Comparison of ENCODE assay signal across 16 cellular contexts in genomic region chr5:62093411-62093810, GRCh38.
DNase-seq lines count a peak whose midpoint lies in the region; ATAC-seq, FAIRE-seq and TF ChIP-seq lines count a peak whose summit lies in the region.
"Had no signal": no experiment of that assay in that cellular context is flagged by ENCODE, and none has a peak within 500 bp of the region (broad histone marks: within the 10 kb centered on the region; RNA-seq: fewer than 3 reads in every experiment).

No MANE protein-coding gene starts in this region.

- no peak for TF ChIP-seq RAD21 in A549 (conservative IDR thresholded peaks at IDR 0.05 in 1 of 2, IDR thresholded peaks at IDR 0.05 in 1 of 2)

- no peak for ATAC-seq in A549
- no peak for ATAC-seq in activated B cell treated with CpG ODN at 0.5 μM for 24 hours (ENCODE audit: low read depth)
- no peak for ATAC-seq in HG02884 (IDR thresholded peaks at IDR 0.05; ENCODE audit: unreplicated experiment)
- ATAC-seq in GM18868 (IDR thresholded peaks at IDR 0.05; ENCODE audit: unreplicated experiment): no peak
- ATAC-seq: CD8-positive, alpha-beta T cell; stimulated activated naive CD8-positive, alpha-beta T cell treated with anti-CD3 and anti-CD28 coated beads, Interleukin-15, amount 100 ng/mL, for 72 hours had no signal

- H2BK120ac ChIP-seq in mesenchymal stem cell (ENCODE audit: low read depth, low read length): no peak overlapping the region

- no peak for TF ChIP-seq EP300 in A549 (IDR thresholded peaks at IDR 0.05)

- H3K4me2 ChIP-seq in A549 (peak overlapping the region; percentile 74), mesenchymal stem cell (ENCODE audit: low read length, poor library complexity, severe bottlenecking) (no peak overlapping the region)

- no peaks in the 10 kb centered on the region for H3K36me3 Mint-ChIP-seq in activated B cell treated with CpG ODN at 0.5 μM for 24 hours (ENCODE audit: low read depth)
- H3K36me3 Mint-ChIP-seq: CD8-positive, alpha-beta T cell; naive B cell had no signal

- 2% methylated on average over 2 of the region's 2 CpGs for WGBS in A549 (ENCODE audit: missing lambda C conversion rate)
- WGBS in mesenchymal stem cell: no CpG with 5 or more reads among the region's 2 CpGs

- H2AFZ ChIP-seq in mesenchymal stem cell (ENCODE audit: low read depth, low read length): no peak overlapping the region

- H3K4me3 Mint-ChIP-seq in activated B cell treated with CpG ODN at 0.5 μM for 24 hours: peak overlapping the region; percentile 52
- H3K4me3 Mint-ChIP-seq: CD8-positive, alpha-beta T cell had no signal

- CTCF ChIA-PET in A549 (lab: Yijun Ruan, JAX): no interaction called here
- CTCF ChIA-PET in HEK293 (lab: Yijun Ruan, JAX): interaction anchor here (0.7 kb wide), 1 partner anchor 44 kb away, joined by 4 read pairs; no protein-coding TSS in a partner anchor
- CTCF ChIA-PET in activated B cell treated with CpG ODN at 0.5 μM for 24 hours (lab: Charles Lee): no interaction called here

- no peak overlapping the region for H2BK15ac ChIP-seq in mesenchymal stem cell (ENCODE audit: low read depth, poor library complexity, severe bottlenecking)

- peaks cover 3% of the 10 kb centered on the region for H3K4me1 Mint-ChIP-seq in activated B cell treated with CpG ODN at 0.5 μM for 24 hours

- no peaks in the 10 kb centered on the region for H3K79me1 ChIP-seq in mesenchymal stem cell (replicated peaks; ENCODE audit: low read length, poor library complexity, severe bottlenecking)

- FAIRE-seq in A549 (lab: Jason Lieb, UNC): peak; percentile 7

- peak overlapping the region; percentile 74 for H3K9ac ChIP-seq in mesenchymal stem cell (ENCODE audit: low read length)

- DNase-seq in A549 (ENCODE audit: low read depth in 1 of 2, low spot score in 1 of 2) (no peak), activated B cell treated with CpG ODN at 0.5 μM for 24 hours (no peak), mesenchymal stem cell (no peak), COR-L47 (lab: John Stamatoyannopoulos, UW) (no peak)
- DNase-seq in activated CD4-positive, alpha-beta T cell treated with anti-CD3 and anti-CD28 coated beads, Interleukin-2, amount 50 U/mL, for 4 hours: no peak
- DNase-seq: activated naive CD4-positive, alpha-beta T cell; aorta; CD8-positive, alpha-beta T cell; HCEC 1CT; naive B cell; stimulated activated naive CD8-positive, alpha-beta T cell treated with anti-CD3 and anti-CD28 coated beads, Interleukin-15, amount 100 ng/mL, for 72 hours had no signal

- H3K4ac ChIP-seq in mesenchymal stem cell (ENCODE audit: low read depth in 1 of 2, low read length in 2 of 2): no peak overlapping the region

- TF ChIP-seq CTCF in A549 (IDR thresholded peaks at IDR 0.05) (no peak), HEK293 (tag by site-specific recombination; IDR thresholded peaks at IDR 0.05) (no peak), activated B cell treated with CpG ODN at 0.5 μM for 24 hours (IDR thresholded peaks at IDR 0.05) (no peak)

- H4K91ac ChIP-seq in mesenchymal stem cell (ENCODE audit: low read length): no peak overlapping the region

- H3K27ac ChIP-seq in A549: no peak overlapping the region
- H3K27ac ChIP-seq in HEK293 (ENCODE audit: extremely low read depth, low read depth, low read length): no peak overlapping the region
- H3K27ac ChIP-seq in mesenchymal stem cell (ENCODE audit: low read length, poor library complexity, severe bottlenecking): no peak overlapping the region

- H3K27ac Mint-ChIP-seq in activated B cell treated with CpG ODN at 0.5 μM for 24 hours: no peak overlapping the region
- H3K27ac Mint-ChIP-seq: CD8-positive, alpha-beta T cell; progenitor cell of endocrine pancreas had no signal

- intact Hi-C loops in activated B cell treated with CpG ODN at 0.5 μM for 24 hours (cut with micrococcal nuclease): no loop called here

- POLR2A ChIA-PET in A549 (lab: Yijun Ruan, JAX): no interaction called here
- POLR2A ChIA-PET in HEK293 (lab: Yijun Ruan, JAX): no interaction called here
- POLR2A ChIA-PET in activated B cell treated with CpG ODN at 0.5 μM for 24 hours (lab: Charles Lee): no interaction called here

- H2BK5ac ChIP-seq in mesenchymal stem cell (ENCODE audit: low read depth, low read length, poor library complexity, severe bottlenecking): no peak overlapping the region

- peaks cover 2% of the 10 kb centered on the region for H3K9me3 Mint-ChIP-seq in activated B cell treated with CpG ODN at 0.5 μM for 24 hours
- H3K9me3 Mint-ChIP-seq: CD8-positive, alpha-beta T cell; stimulated activated naive CD8-positive, alpha-beta T cell treated with anti-CD3 and anti-CD28 coated beads, Interleukin-15, amount 100 ng/mL, for 72 hours had no signal

- H3K9me3 ChIP-seq in A549: 0 out of 3 replicates have a peak, but pooled peaks cover 4% of the 10 kb centered on the region
- no peaks in the 10 kb centered on the region for H3K9me3 ChIP-seq in HEK293 (ENCODE audit: control insufficient read depth, insufficient read depth, low read depth, low read length)
- no peaks in the 10 kb centered on the region for H3K9me3 ChIP-seq in mesenchymal stem cell (ENCODE audit: control insufficient read depth, low read length)

- H4K8ac ChIP-seq in mesenchymal stem cell (ENCODE audit: low read length): no peak overlapping the region

- no peak overlapping the region for H3K14ac ChIP-seq in mesenchymal stem cell (ENCODE audit: low read length in 2 of 2)

- H3K23ac ChIP-seq in mesenchymal stem cell (ENCODE audit: low read length in 2 of 2): no peak overlapping the region

- no peaks in the 10 kb centered on the region for H3K36me3 ChIP-seq in HEK293 (ENCODE audit: control insufficient read depth in 2 of 2, insufficient read depth in 1 of 2, low read length in 2 of 2)
- no peaks in the 10 kb centered on the region for H3K36me3 ChIP-seq in mesenchymal stem cell (ENCODE audit: control insufficient read depth in 1 of 2, insufficient read depth in 2 of 2, low read depth in 1 of 2, low read length in 2 of 2)

- peaks cover 0 to 15% of the 10 kb centered on the region in 2 experiments for H3K27me3 ChIP-seq in mesenchymal stem cell (ENCODE audit: control insufficient read depth in 1 of 2, insufficient read depth in 1 of 2, low read length in 2 of 2)

- no peak overlapping the region for H2BK12ac ChIP-seq in mesenchymal stem cell (ENCODE audit: low read length in 2 of 2)

- H3K4me3 ChIP-seq in A549: peak overlapping the region; percentile 27; the same call in 1 of the 3 replicates
- H3K4me3 ChIP-seq in HEK293 (ENCODE audit: low read depth, low read length): no peak overlapping the region
- peak overlapping the region in 1 of 2 experiments; percentile 67 for H3K4me3 ChIP-seq in mesenchymal stem cell (ENCODE audit: insufficient read depth in 1 of 2, low read depth in 1 of 2, low read length in 2 of 2)
- H3K4me3 ChIP-seq: lung had no signal

- no peaks in the 10 kb centered on the region for H3K4me1 ChIP-seq in A549
- no peaks in the 10 kb centered on the region for H3K4me1 ChIP-seq in HEK293 (ENCODE audit: control insufficient read depth, insufficient read depth, low read length)
- H3K4me1 ChIP-seq in mesenchymal stem cell (ENCODE audit: control insufficient read depth, insufficient read depth, low read depth, low read length): peaks cover 1% of the 10 kb centered on the region

- no peak for TF ChIP-seq POLR2A in A549 (IDR thresholded peaks at IDR 0.05; ENCODE audit: low read length)

- no peak overlapping the region for H3K18ac ChIP-seq in mesenchymal stem cell (ENCODE audit: low read depth in 1 of 2, low read length in 2 of 2)

- H2AK5ac ChIP-seq in mesenchymal stem cell (ENCODE audit: low read length, severe bottlenecking): no peak overlapping the region

- H3K27me3 Mint-ChIP-seq in activated B cell treated with CpG ODN at 0.5 μM for 24 hours: peaks cover 14% of the 10 kb centered on the region
- H3K27me3 Mint-ChIP-seq: progenitor cell of endocrine pancreas had no signal

TF ChIP-seq in A549, 52 proteins besides CTCF, POLR2A, EP300 and RAD21:
- TF ChIP-seq CBX8 (IDR thresholded peaks at IDR 0.05): peak; percentile 78; the same call in 1 of the 2 replicates
- TF ChIP-seq CBX2 (IDR thresholded peaks at IDR 0.05; ENCODE audit: borderline replicate concordance, low read depth): no peak
TF ChIP-seq in A549: peak in this region for 1.

TF ChIP-seq in HEK293, 187 proteins besides CTCF, POLR2A, EP300 and RAD21:
- TF ChIP-seq PRDM1 (tag by site-specific recombination; IDR thresholded peaks at IDR 0.05): peak; percentile 71
- no peak for TF ChIP-seq ZNF514 (tag by site-specific recombination; IDR thresholded peaks at IDR 0.05)
